36 cellular contexts compared by ENCODE assay signal in genomic region chr3:171699611-171700010, GRCh38.
"Had no signal": no experiment of that assay in that cellular context is flagged by ENCODE, and none has a peak within 500 bp of the region (broad histone marks: within the 10 kb centered on the region; RNA-seq: fewer than 3 reads in every experiment).

No MANE protein-coding gene starts in this region.

- ATAC-seq: activated CD8-positive, alpha-beta T cell treated with anti-CD3 and anti-CD28 coated beads for 36 hours; activated T-cell treated with anti-CD3 and anti-CD28 coated beads, Interleukin-2, amount 50 U/mL, for 72 hours; activated T-helper 17 cell treated with anti-CD3 and anti-CD28 coated beads, Interleukin-2, amount 50 U/mL, for 72 hours; K562; Right ventricle myocardium inferior had no signal

- H3K27me3 ChIP-seq: ascending aorta had no signal

- FAIRE-seq: K562, RCC 7860 had no signal

- H3K4me3 ChIP-seq: ascending aorta, K562, PC-9 had no signal

- H3K4me2 ChIP-seq: PC-9 had no signal

- H3K27ac ChIP-seq: PC-9, RWPE1, VCaP had no signal

- H2AFZ ChIP-seq: PC-9 had no signal

- DNase-seq: activated CD4-positive, alpha-beta T cell treated with anti-CD3 and anti-CD28 coated beads for 1 hour; activated CD4-positive, alpha-beta T cell treated with anti-CD3 and anti-CD28 coated beads, Interleukin-2, amount 10 ng/mL, durations not matched to agents 24 days and 14 days; activated CD4-positive, alpha-beta T cell treated with anti-CD3 and anti-CD28 coated beads, Interleukin-2, amount 50 U/mL, for 4 hours; activated CD4-positive, CD25-positive, alpha-beta regulatory T cell; activated CD8-positive, alpha-beta T cell treated with anti-CD3 and anti-CD28 coated beads for 36 hours; activated effector memory CD4-positive, alpha-beta T cell treated with anti-CD3 and anti-CD28 coated beads, Interleukin-2, amount 50 U/mL, for 16 hours; activated naive CD4-positive, alpha-beta T cell; activated naive CD4-positive, alpha-beta T cell treated with anti-CD3 and anti-CD28 coated beads, Interleukin-2, amount 50 U/mL, for 16 hours; activated naive CD8-positive, alpha-beta T cell treated with anti-CD3 and anti-CD28 coated beads for 36 hours; activated T-cell treated with anti-CD3 and anti-CD28 coated beads, Interleukin-2, amount 50 U/mL, for 1 hour; activated T-cell treated with anti-CD3 and anti-CD28 coated beads, Interleukin-2, amount 50 U/mL, for 72 hours; amygdala; NCI-H1092 treated with DMSO at 0.1 percent for 48 hours; NCI-H1417; NCI-H146; NCI-H187; NCI-H2029 treated with DMSO at 0.1 percent for 48 hours; NCI-H2107; NCI-H2171; NCI-H510A; NCI-H526; NCI-H748 treated with DMSO at 0.1 percent for 48 hours; NK-92 treated with Interleukin-12 subunit alpha and Interleukin-12 subunit beta, amount 100 ng/mL, for 24 hours; PC-9; SIG-M5; SW 1271; T-helper 1 cell; T-helper 2 cell; T-helper 9 cell had no signal
